In genomic region chrX:96756491-96756890, GRCh38 we compare ENCODE assay signal across 21 cellular contexts.
DNase-seq lines count a peak whose midpoint lies in the region; ATAC-seq, FAIRE-seq and TF ChIP-seq lines count a peak whose summit lies in the region.
"Had no signal": no experiment of that assay in that cellular context is flagged by ENCODE, and none has a peak within 500 bp of the region (broad histone marks: within the 10 kb centered on the region; RNA-seq: fewer than 3 reads in every experiment).

No MANE protein-coding gene starts in this region.

- H3K79me2 ChIP-seq in astrocyte (ENCODE audit: insufficient read depth, low read length), result no peaks in the 10 kb centered on the region

- no peak overlapping the region for H3K9ac ChIP-seq in astrocyte (ENCODE audit: low read length)
- H3K9ac ChIP-seq: BLaER1 treated with 17β-estradiol and CSF1 and Interleukin-3, amounts not matched to agents 10 nM and 100 nM had no signal

- H2AFZ ChIP-seq in astrocyte (ENCODE audit: low read depth, low read length), result no peak overlapping the region
- H2AFZ ChIP-seq: GM23338 had no signal

- no peaks in the 10 kb centered on the region for H3K4me1 Mint-ChIP-seq in astrocyte (ENCODE audit: low read depth, unreplicated experiment)
- H3K4me1 Mint-ChIP-seq: CD14-positive monocyte had no signal

- TF ChIP-seq CTCF in AG10803 (conservative IDR thresholded peaks at IDR 0.05; ENCODE audit: low read length) (no peak), astrocyte (IDR thresholded peaks at IDR 0.05; ENCODE audit: insufficient read depth, low read depth, low read length) (no peak)

- no peak for ATAC-seq in stimulated activated naive CD8-positive, alpha-beta T cell treated with anti-CD3 and anti-CD28 coated beads, Interleukin-15, Interleukin-2, amounts not matched to agents 100 U/mL and 50 U/mL, for 24 hours
- ATAC-seq: A549, GM12878, GM23338, HCT116 had no signal

- H4K20me1 ChIP-seq in astrocyte (ENCODE audit: insufficient read depth, low read length), result no peaks in the 10 kb centered on the region

- no peak overlapping the region for H3K27ac ChIP-seq in astrocyte (ENCODE audit: low read depth, low read length)
- H3K27ac ChIP-seq: A549; BLaER1 treated with 17β-estradiol and CSF1 and Interleukin-3, amounts not matched to agents 10 nM and 100 nM had no signal

- H3K36me3 Mint-ChIP-seq in astrocyte (ENCODE audit: low read depth, unreplicated experiment), result peaks cover 2% of the 10 kb centered on the region

- FAIRE-seq in astrocyte (lab: Jason Lieb, UNC), result peak; percentile 78
- FAIRE-seq: GM12878 had no signal

- no peaks in the 10 kb centered on the region for H3K36me3 ChIP-seq in astrocyte (ENCODE audit: insufficient read depth, low read length)
- H3K36me3 ChIP-seq: BE2C had no signal

- H3K4me3 Mint-ChIP-seq in astrocyte (ENCODE audit: unreplicated experiment), result no peak overlapping the region
- H3K4me3 Mint-ChIP-seq: CD14-positive monocyte; CD4-positive, alpha-beta T cell; CD8-positive, alpha-beta memory T cell; GM23338; H9 had no signal

- no peaks in the 10 kb centered on the region for H3K4me1 ChIP-seq in astrocyte (ENCODE audit: insufficient read depth, low read length)
- H3K4me1 ChIP-seq: A549; BE2C; BLaER1 treated with 17β-estradiol and CSF1 and Interleukin-3, amounts not matched to agents 10 nM and 100 nM had no signal

- no peak overlapping the region for H3K27ac Mint-ChIP-seq in astrocyte (ENCODE audit: unreplicated experiment)
- H3K27ac Mint-ChIP-seq: CD4-positive, alpha-beta T cell; CD8-positive, alpha-beta memory T cell; GM23338; H9 had no signal

- no peak overlapping the region for H3K4me3 ChIP-seq in AG10803 (ENCODE audit: low read length)
- H3K4me3 ChIP-seq in astrocyte (ENCODE audit: insufficient read depth, low read depth, low read length), result no peak overlapping the region
- H3K4me3 ChIP-seq: A549; BLaER1 treated with 17β-estradiol and CSF1 and Interleukin-3, amounts not matched to agents 10 nM and 100 nM; GM12878; GM23338 had no signal

- no peaks in the 10 kb centered on the region for H3K27me3 Mint-ChIP-seq in astrocyte (ENCODE audit: low read depth, unreplicated experiment)
- H3K27me3 Mint-ChIP-seq: CD4-positive, alpha-beta T cell; CD8-positive, alpha-beta memory T cell had no signal

- H3K9me3 ChIP-seq in astrocyte (ENCODE audit: insufficient read depth, low read depth, low read length), result no peaks in the 10 kb centered on the region
- H3K9me3 ChIP-seq: A549, BE2C had no signal

- H3K27me3 ChIP-seq in astrocyte (ENCODE audit: insufficient read depth, low read length), result no peaks in the 10 kb centered on the region
- H3K27me3 ChIP-seq: BE2C had no signal

- DNase-seq in AG10803 (ENCODE audit: low read depth) (peak; percentile 20), astrocyte (ENCODE audit: low read depth) (no peak), fibroblast of peridontal ligament (ENCODE audit: extremely low read depth) (peak; percentile 10), Ammon's horn (ENCODE audit: low spot score) (no peak), NCI-H1048 (lab: John Stamatoyannopoulos, UW) (no peak)
- DNase-seq in stimulated activated naive CD8-positive, alpha-beta T cell treated with anti-CD3 and anti-CD28 coated beads, Interleukin-15, Interleukin-2, amounts not matched to agents 100 U/mL and 50 U/mL, for 24 hours, result no peak
- DNase-seq: 8988T; BE2C; CD4-positive, alpha-beta T cell; CD8-positive, alpha-beta memory T cell; DMS 273 treated with DMSO at 0.1 percent for 48 hours; DMS79; EL; GDM1; H9 had no signal

- H3K9me3 Mint-ChIP-seq in astrocyte (ENCODE audit: unreplicated experiment), result no peaks in the 10 kb centered on the region
- H3K9me3 Mint-ChIP-seq: CD14-positive monocyte; CD4-positive, alpha-beta T cell; CD8-positive, alpha-beta memory T cell; GM23338 had no signal

- H3K4me2 ChIP-seq in astrocyte (ENCODE audit: low read length), result no peak overlapping the region
- H3K4me2 ChIP-seq: A549; BLaER1 treated with 17β-estradiol and CSF1 and Interleukin-3, amounts not matched to agents 10 nM and 100 nM; GM23338 had no signal

Comparison
In these comparisons a context has a peak if more than half of its experiments do, and no peak if none do; other contexts are left out.
1. DNase-seq: peak in AG10803 (single experiment) and fibroblast of peridontal ligament (single experiment); none in astrocyte (single experiment), Ammon's horn (single experiment), stimulated activated naive CD8-positive, alpha-beta T cell treated with anti-CD3 and anti-CD28 coated beads, Interleukin-15, Interleukin-2, amounts not matched to agents 100 U/mL and 50 U/mL, for 24 hours (single experiment) and NCI-H1048 (single experiment).